Comparison of ENCODE assay signal across 18 cellular contexts in the genomic region with DNA sequence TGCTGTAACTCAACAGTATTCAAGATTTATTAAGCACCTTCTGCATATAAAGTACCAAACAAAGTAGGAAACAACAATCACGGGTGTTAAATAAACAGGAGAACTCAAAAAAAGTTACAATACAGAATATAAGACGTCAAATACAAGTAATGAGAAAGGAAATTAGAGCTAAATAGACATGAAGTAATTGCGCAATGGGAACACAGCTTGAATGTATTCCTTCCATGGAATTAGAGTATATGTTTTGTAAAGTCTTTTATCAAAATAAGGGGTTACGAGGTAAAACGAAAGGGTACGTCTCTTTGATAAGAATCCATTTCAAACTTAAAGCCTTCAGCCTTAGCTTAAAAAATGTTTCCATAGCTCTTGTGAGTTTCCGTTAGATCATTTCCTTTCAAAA.
A peak's percentile ranks its signal among the peaks of the same experiment; 100 is the strongest.
DNase-seq lines count a peak whose midpoint lies in the region; ATAC-seq, FAIRE-seq and TF ChIP-seq lines count a peak whose summit lies in the region.
"Had no signal": no experiment of that assay in that cellular context is flagged by ENCODE, and none has a peak within 500 bp of the region (broad histone marks: within the 10 kb centered on the region; RNA-seq: fewer than 3 reads in every experiment).

No MANE protein-coding gene starts in this region.

- DNase-seq in A549 (ENCODE audit: low read depth in 1 of 2, low spot score in 1 of 2) (no peak), HCT116 (ENCODE audit: low read depth, low spot score) (no peak), SK-N-MC (ENCODE audit: low read depth, low spot score) (peak; percentile 6), H1 (ENCODE audit: low read depth in 1 of 2, low spot score in 2 of 2) (no peak), DMS 273 treated with DMSO at 0.1 percent for 48 hours (lab: John Stamatoyannopoulos, UW) (no peak)
- DNase-seq: 8988T; C1 segment of cervical spinal cord; Calu3; CD4-positive, alpha-beta memory T cell; COR-L47; DMS153; DND-41 had no signal

- H3K4me2 ChIP-seq in A549 (no peak overlapping the region), HCT116 (ENCODE audit: low read length) (no peak overlapping the region), H1 (ENCODE audit: insufficient read depth in 1 of 2, low read depth in 2 of 2, low read length in 2 of 2) (no peak overlapping the region)
- H3K4me2 ChIP-seq: GM23338 had no signal

- H3K27me3 ChIP-seq in HCT116 (ENCODE audit: insufficient read depth, low read length): no peaks in the 10 kb centered on the region
- H3K27me3 ChIP-seq in H1 (replicated peaks in 1 of 4; ENCODE audit: control insufficient read depth in 3 of 4, extremely low read depth in 1 of 4, insufficient read depth in 3 of 4, low read length in 3 of 4): no peaks in the 10 kb centered on the region

- no peak overlapping the region for H2BK120ac ChIP-seq in H1 (replicated peaks; ENCODE audit: low read depth, low read length)

- 28% methylated on average over 7 of the region's 7 CpGs for WGBS in A549 (ENCODE audit: missing lambda C conversion rate)
- 93% methylated on average over 7 of the region's 7 CpGs; no CpG with 5 or more reads in 1 of the 2 experiments for WGBS in H1 (ENCODE audit: extremely low coverage in 1 of 2, insufficient coverage in 1 of 2, insufficient read length in 1 of 2, insufficient replicate concordance in 2 of 2, low coverage in 1 of 2, low lambda C conversion rate in 2 of 2, missing lambda C conversion rate in 1 of 2), 2 experiments

- H2BK20ac ChIP-seq in H1 (ENCODE audit: low read length): no peak overlapping the region

- no TSS peak for BruUV-seq in HCT116 (replicated peaks; lab: Mats Ljungman, UMichigan)

- ATAC-seq in A549 (no peak), HCT116 (no peak), GM21825 (IDR thresholded peaks at IDR 0.05; ENCODE audit: unreplicated experiment) (no peak), HG03342 (IDR thresholded peaks at IDR 0.05; ENCODE audit: unreplicated experiment) (no peak)
- ATAC-seq: GM23338 had no signal

- H3K79me2 ChIP-seq in HCT116 (ENCODE audit: insufficient read depth, low read length) (no peaks in the 10 kb centered on the region), H1 (ENCODE audit: control insufficient read depth in 1 of 2, insufficient read depth in 2 of 2, low read length in 2 of 2) (no peaks in the 10 kb centered on the region)

- H3K9ac ChIP-seq in HCT116 (ENCODE audit: low read length) (no peak overlapping the region), SK-N-MC (ENCODE audit: insufficient read length) (no peak overlapping the region), H1 (replicated peaks in 1 of 4; ENCODE audit: extremely low read depth in 1 of 4, low read depth in 3 of 4, low read length in 3 of 4) (no peak overlapping the region)

- H3K4me1 ChIP-seq in A549: no peaks in the 10 kb centered on the region
- no peaks in the 10 kb centered on the region for H3K4me1 ChIP-seq in HCT116 (ENCODE audit: control insufficient read depth in 1 of 2, insufficient read depth in 2 of 2, low read length in 2 of 2)
- H3K4me1 ChIP-seq in H1 (replicated peaks in 1 of 4; ENCODE audit: control insufficient read depth in 3 of 4, insufficient read depth in 4 of 4, low read length in 3 of 4): no peaks in the 10 kb centered on the region
- H3K4me1 ChIP-seq: HAP-1 had no signal

- no peaks in the 10 kb centered on the region; the same call in 1 of the 2 replicates for H3K23me2 ChIP-seq in H1 (ENCODE audit: low read depth, low read length)

- no peak for TF ChIP-seq POLR2A in A549 (IDR thresholded peaks at IDR 0.05; ENCODE audit: low read length)
- TF ChIP-seq POLR2A in HCT116 (IDR thresholded peaks at IDR 0.05; ENCODE audit: borderline replicate concordance, extremely low read depth, insufficient read depth, insufficient read length): no peak
- TF ChIP-seq POLR2A in H1 (IDR thresholded peaks at IDR 0.05; ENCODE audit: control extremely low read depth in 1 of 2, low read depth in 2 of 2, low read length in 2 of 2): no peak

- no peak overlapping the region for H3K23ac ChIP-seq in H1 (ENCODE audit: insufficient read length)

- H3K27ac ChIP-seq in A549: no peak overlapping the region
- H3K27ac ChIP-seq in HCT116 (ENCODE audit: low read depth, low read length): no peak overlapping the region
- H3K27ac ChIP-seq in SK-N-MC: no peak overlapping the region
- no peak overlapping the region for H3K27ac ChIP-seq in H1 (ENCODE audit: low read depth, low read length)

- H2BK5ac ChIP-seq in H1 (ENCODE audit: low read depth, low read length): no peak overlapping the region

- H3K79me1 ChIP-seq in H1 (ENCODE audit: low read depth, low read length): no peaks in the 10 kb centered on the region

- H4K5ac ChIP-seq in H1 (ENCODE audit: insufficient read length, low read depth, low read length): no peak overlapping the region

- TF ChIP-seq RAD21 in A549 (conservative IDR thresholded peaks at IDR 0.05 in 1 of 2, IDR thresholded peaks at IDR 0.05 in 1 of 2) (no peak), HCT116 (IDR thresholded peaks at IDR 0.05; ENCODE audit: low read depth) (no peak), H1 (IDR thresholded peaks at IDR 0.05 in 1 of 2, conservative IDR thresholded peaks at IDR 0.05 in 1 of 2; ENCODE audit: low read depth in 2 of 2, low read length in 2 of 2) (no peak)

- CTCF ChIA-PET in A549 (lab: Yijun Ruan, JAX): no interaction called here
- CTCF ChIA-PET in HCT116 (lab: Charles Lee): no interaction called here
- CTCF ChIA-PET in H1 (lab: Charles Lee; ENCODE audit: partially characterized antibody): no interaction called here

- H2AFZ ChIP-seq in HCT116 (ENCODE audit: low read depth, low read length, poor library complexity, severe bottlenecking) (no peak overlapping the region), H1 (ENCODE audit: low read length) (no peak overlapping the region)
- H2AFZ ChIP-seq: GM23338 had no signal

- H2AK5ac ChIP-seq in H1 (ENCODE audit: low read depth, low read length): no peak overlapping the region

- no peak overlapping the region for H4K91ac ChIP-seq in H1 (replicated peaks; ENCODE audit: insufficient read length, low read length)

- no peaks in the 10 kb centered on the region for H4K20me1 ChIP-seq in HCT116 (ENCODE audit: insufficient read depth)
- H4K20me1 ChIP-seq in H1 (replicated peaks in 1 of 2; ENCODE audit: control insufficient read depth in 1 of 2, insufficient read depth in 2 of 2, low read length in 2 of 2): no peaks in the 10 kb centered on the region

- no peak overlapping the region for H2BK15ac ChIP-seq in H1 (ENCODE audit: low read length)

- H3K36me3 ChIP-seq in HCT116 (ENCODE audit: control insufficient read depth in 1 of 2, insufficient read depth in 2 of 2, low read length in 2 of 2): no peaks in the 10 kb centered on the region
- no peaks in the 10 kb centered on the region for H3K36me3 ChIP-seq in SK-N-MC (ENCODE audit: insufficient read depth, low read length)
- H3K36me3 ChIP-seq in H1 (ENCODE audit: control insufficient read depth in 2 of 4, insufficient read depth in 4 of 4, low read length in 3 of 4): no peaks in the 10 kb centered on the region
- H3K36me3 ChIP-seq: HAP-1 had no signal

- FAIRE-seq in A549 (lab: Jason Lieb, UNC) (no peak), H1 (lab: Jason Lieb, UNC) (no peak)
- FAIRE-seq: GM12892, H54 had no signal

- H3K9me2 ChIP-seq in HCT116 (ENCODE audit: insufficient read depth): no peaks in the 10 kb centered on the region

- no peak overlapping the region for H3K18ac ChIP-seq in H1 (ENCODE audit: extremely low read depth, low read length)

- H3K9me3 ChIP-seq in A549 (no peaks in the 10 kb centered on the region), HCT116 (ENCODE audit: control insufficient read depth in 1 of 2, insufficient read depth in 1 of 2, low read depth in 1 of 2, low read length in 2 of 2) (no peaks in the 10 kb centered on the region), SK-N-MC (ENCODE audit: low read depth, low read length) (no peaks in the 10 kb centered on the region), H1 (ENCODE audit: insufficient read depth in 2 of 2, low read depth in 1 of 2, low read length in 1 of 2) (no peaks in the 10 kb centered on the region)
- H3K9me3 ChIP-seq: HAP-1 had no signal

- no peak for TF ChIP-seq EP300 in A549 (IDR thresholded peaks at IDR 0.05)
- TF ChIP-seq EP300 in H1 (IDR thresholded peaks at IDR 0.05; ENCODE audit: borderline replicate concordance in 1 of 2, low read depth in 2 of 2, low read length in 2 of 2): no peak

- no peak overlapping the region for H2BK12ac ChIP-seq in H1 (ENCODE audit: low read depth, low read length)

- no peak overlapping the region for H3K4me3 ChIP-seq in A549
- H3K4me3 ChIP-seq in HCT116 (replicated peaks in 1 of 2; ENCODE audit: low read depth in 1 of 2, low read length in 2 of 2): no peak overlapping the region
- no peak overlapping the region for H3K4me3 ChIP-seq in SK-N-MC
- H3K4me3 ChIP-seq in H1 (ENCODE audit: extremely low read depth in 1 of 4, insufficient read depth in 2 of 4, low read depth in 3 of 4, low read length in 4 of 4): no peak overlapping the region
- H3K4me3 ChIP-seq: GM23338, HAP-1 had no signal

- H3K14ac ChIP-seq in H1 (ENCODE audit: insufficient read length): no peak overlapping the region

- TF ChIP-seq CTCF in A549 (IDR thresholded peaks at IDR 0.05) (no peak), HCT116 (IDR thresholded peaks at IDR 0.05 in 2 of 3, conservative IDR thresholded peaks at IDR 0.05 in 1 of 3; ENCODE audit: borderline replicate concordance in 1 of 3, insufficient read depth in 1 of 3, low read depth in 2 of 3, low read length in 2 of 3) (no peak), H1 (IDR thresholded peaks at IDR 0.05; ENCODE audit: control extremely low read depth in 1 of 3, insufficient read depth in 1 of 3, low read depth in 1 of 3, low read length in 3 of 3) (no peak)

- POLR2A ChIA-PET in A549 (lab: Yijun Ruan, JAX): no interaction called here
- POLR2A ChIA-PET in HCT116 (lab: Charles Lee): no interaction called here
- POLR2A ChIA-PET in H1 (lab: Charles Lee; ENCODE audit: partially characterized antibody): no interaction called here

- H3K4ac ChIP-seq in H1 (replicated peaks; ENCODE audit: insufficient read length, low read depth, low read length): no peak overlapping the region

- H3K56ac ChIP-seq in H1 (replicated peaks; ENCODE audit: insufficient read length, low read depth, low read length): no peak overlapping the region

- RAD21 ChIA-PET in HCT116 (lab: Charles Lee; ENCODE audit: low non-redundant PET in 1 of 2, low total read pairs in 2 of 2, uncharacterized antibody in 2 of 2, unreplicated experiment in 2 of 2): no interaction called here

- H4K8ac ChIP-seq in H1 (ENCODE audit: extremely low read depth, insufficient read depth, low read length): no peak overlapping the region

- intact Hi-C loops in HCT116 (cut with micrococcal nuclease): no loop called here

TF ChIP-seq in HCT116, 20 proteins besides CTCF, POLR2A, EP300 and RAD21:
- TF ChIP-seq CEBPB (IDR thresholded peaks at IDR 0.05; ENCODE audit: low read depth) (0 out of 2 replicates have a peak, but pooled peaks have one; percentile 25), CBX3 (IDR thresholded peaks at IDR 0.05; ENCODE audit: low read depth) (no peak)

TF ChIP-seq in H1, 55 proteins besides CTCF, POLR2A, EP300 and RAD21 (continues in another document):
- TF ChIP-seq CHD2 (IDR thresholded peaks at IDR 0.05; ENCODE audit: low read length): no peak
- TF ChIP-seq TBP (IDR thresholded peaks at IDR 0.05; ENCODE audit: low read depth, low read length): no peak
